1 cellular context compared by ENCODE assay signal in the genomic region with DNA sequence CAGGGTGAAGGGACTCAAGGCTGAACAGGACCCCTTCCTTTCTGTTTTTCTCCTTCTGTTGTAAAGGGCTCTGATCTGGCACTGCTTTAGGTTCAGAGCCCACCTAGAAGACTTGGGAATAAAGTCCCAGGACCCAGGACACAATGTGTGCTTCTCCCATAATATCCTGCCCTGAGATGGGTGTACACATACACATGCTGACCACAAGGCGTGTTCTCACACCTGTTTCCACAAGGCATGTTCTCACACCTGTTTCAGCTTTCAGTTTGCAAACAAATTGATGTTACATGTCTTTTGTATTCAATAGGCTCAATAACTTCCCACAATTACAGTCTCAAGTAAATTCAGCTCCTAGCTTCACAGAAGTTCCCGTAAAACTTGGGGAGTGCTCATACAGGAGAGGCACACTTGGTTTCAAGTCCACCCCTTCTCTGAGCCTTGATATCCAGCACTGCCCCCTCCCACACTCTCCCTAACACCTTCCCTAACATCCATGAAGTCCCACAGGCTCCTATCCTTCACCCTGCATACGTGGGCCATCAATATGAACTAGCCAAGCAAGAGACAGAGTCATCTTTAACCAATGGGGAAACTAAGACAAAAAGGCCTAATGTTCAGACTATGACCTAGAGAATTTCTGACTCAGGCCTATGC.
TF ChIP-seq lines count a peak whose summit lies in the region.

No MANE protein-coding gene starts in this region.

TF ChIP-seq in HEK293, 187 proteins besides CTCF, POLR2A, EP300 and RAD21 (continued from another document):
- TF ChIP-seq REST (tag by site-specific recombination; IDR thresholded peaks at IDR 0.05) = no peak
TF ChIP-seq in HEK293: peak in this region for 1.
